ENCODE assay signal across 20 cellular contexts in the genomic region with DNA sequence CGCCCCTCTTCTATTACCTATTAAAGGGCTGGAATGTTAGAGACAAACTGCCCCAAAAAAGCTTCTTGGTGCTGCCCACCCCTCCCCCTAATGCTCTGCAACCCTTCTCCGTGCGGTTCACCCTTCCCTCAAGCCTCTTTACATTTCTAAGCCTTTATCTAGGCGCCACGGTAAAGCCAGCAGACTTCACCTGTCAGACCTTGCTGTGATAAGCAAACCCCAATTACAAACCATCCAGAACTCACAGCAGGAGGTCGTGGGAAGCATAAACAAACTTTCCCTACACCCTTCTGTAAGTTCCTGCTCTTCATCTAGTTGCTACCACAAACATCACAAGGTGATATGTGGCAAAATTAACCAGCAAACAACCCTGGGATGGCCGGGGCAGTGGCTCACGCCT.
"Had no signal": no experiment of that assay in that cellular context is flagged by ENCODE, and none has a peak within 500 bp of the region (broad histone marks: within the 10 kb centered on the region; RNA-seq: fewer than 3 reads in every experiment).

No MANE protein-coding gene starts in this region.

- H3K9me3 ChIP-seq: right atrium auricular region, tibial artery had no signal

- H3K36me3 Mint-ChIP-seq: activated naive CD8-positive, alpha-beta T cell treated with anti-CD3 and anti-CD28 coated beads for 36 hours; natural killer cell treated with Interleukin-12 subunit alpha and Interleukin-12 subunit beta and Interleukin-15 and Interleukin-18, amount 100 ng/mL, for 72 hours; stimulated activated naive B cell treated with anti-CD40 and anti-IgM and Interleukin-4, amounts not matched to agents 10 μg/mL and 1 μg/mL and 100 μg/mL, for 72 hours had no signal

- H3K4me3 ChIP-seq: right atrium auricular region, skin epidermis, tibial artery had no signal

- H3K4me3 Mint-ChIP-seq: activated B cell treated with CpG ODN at 0.5 μM for 24 hours; activated CD4-positive, alpha-beta T cell treated with anti-CD3 and anti-CD28 coated beads, Interleukin-2, amount 10 ng/mL, durations not matched to agents 24 days and 14 days; activated naive CD8-positive, alpha-beta T cell treated with anti-CD3 and anti-CD28 coated beads for 36 hours; activated T-helper 1 cell treated with anti-CD3 and anti-CD28 coated beads, Interleukin-12 subunit alpha, Interleukin-12 subunit beta, Interleukin-2, Interleukin-4 antibody, amounts not matched to agents 30 ng/mL and 10 ng/mL and 1 ng/mL, durations not matched to agents 14 hours and 24 hours and 36 hours; brain; central memory CD8-positive, alpha-beta T cell; memory B cell; natural killer cell treated with Interleukin-12 subunit alpha and Interleukin-12 subunit beta and Interleukin-15 and Interleukin-18, amount 100 ng/mL, for 72 hours; stimulated activated naive B cell treated with anti-CD40 and anti-IgM and Interleukin-4, amounts not matched to agents 10 μg/mL and 1 μg/mL and 100 μg/mL, for 72 hours had no signal

- ATAC-seq: left ventricle myocardium superior; natural killer cell treated with Interleukin-12 subunit alpha and Interleukin-12 subunit beta and Interleukin-15 and Interleukin-18, amount 100 ng/mL, for 72 hours; stimulated activated naive B cell treated with anti-CD40 and anti-IgM and Interleukin-4, amounts not matched to agents 10 μg/mL and 1 μg/mL and 100 μg/mL, for 72 hours had no signal

- H3K27me3 ChIP-seq: right atrium auricular region, tibial artery had no signal

- H3K4me1 Mint-ChIP-seq: activated B cell treated with CpG ODN at 0.5 μM for 24 hours; activated CD4-positive, alpha-beta T cell treated with anti-CD3 and anti-CD28 coated beads, Interleukin-2, amount 10 ng/mL, durations not matched to agents 24 days and 14 days; activated naive CD8-positive, alpha-beta T cell treated with anti-CD3 and anti-CD28 coated beads for 36 hours; brain; central memory CD8-positive, alpha-beta T cell; memory B cell; stimulated activated naive B cell treated with anti-CD40 and anti-IgM and Interleukin-4, amounts not matched to agents 10 μg/mL and 1 μg/mL and 100 μg/mL, for 72 hours had no signal

- H3K9me3 Mint-ChIP-seq: activated B cell treated with CpG ODN at 0.5 μM for 24 hours; activated CD4-positive, alpha-beta T cell treated with anti-CD3 and anti-CD28 coated beads, Interleukin-2, amount 10 ng/mL, durations not matched to agents 24 days and 14 days; activated naive CD8-positive, alpha-beta T cell treated with anti-CD3 and anti-CD28 coated beads for 36 hours; activated T-helper 1 cell treated with anti-CD3 and anti-CD28 coated beads, Interleukin-12 subunit alpha, Interleukin-12 subunit beta, Interleukin-2, Interleukin-4 antibody, amounts not matched to agents 30 ng/mL and 10 ng/mL and 1 ng/mL, durations not matched to agents 14 hours and 24 hours and 36 hours; brain; central memory CD8-positive, alpha-beta T cell; memory B cell; natural killer cell treated with Interleukin-12 subunit alpha and Interleukin-12 subunit beta and Interleukin-15 and Interleukin-18, amount 100 ng/mL, for 72 hours; stimulated activated naive B cell treated with anti-CD40 and anti-IgM and Interleukin-4, amounts not matched to agents 10 μg/mL and 1 μg/mL and 100 μg/mL, for 72 hours had no signal

- H3K4me1 ChIP-seq: right atrium auricular region, tibial artery had no signal

- H3K27ac Mint-ChIP-seq: activated B cell treated with CpG ODN at 0.5 μM for 24 hours; activated CD4-positive, alpha-beta T cell treated with anti-CD3 and anti-CD28 coated beads, Interleukin-2, amount 10 ng/mL, durations not matched to agents 24 days and 14 days; activated naive CD8-positive, alpha-beta T cell treated with anti-CD3 and anti-CD28 coated beads for 36 hours; activated T-helper 1 cell treated with anti-CD3 and anti-CD28 coated beads, Interleukin-12 subunit alpha, Interleukin-12 subunit beta, Interleukin-2, Interleukin-4 antibody, amounts not matched to agents 30 ng/mL and 10 ng/mL and 1 ng/mL, durations not matched to agents 14 hours and 24 hours and 36 hours; brain; memory B cell; natural killer cell treated with Interleukin-12 subunit alpha and Interleukin-12 subunit beta and Interleukin-15 and Interleukin-18, amount 100 ng/mL, for 72 hours had no signal

- DNase-seq: activated B cell treated with CpG ODN at 0.5 μM for 24 hours; activated CD4-positive, alpha-beta T cell treated with anti-CD3 and anti-CD28 coated beads, Interleukin-2, amount 10 ng/mL, durations not matched to agents 24 days and 14 days; activated naive CD8-positive, alpha-beta T cell treated with anti-CD3 and anti-CD28 coated beads for 36 hours; effector memory CD4-positive, alpha-beta T cell; head of caudate nucleus; kidney; left ventricle myocardium superior; nucleus accumbens; stimulated activated CD4-positive, alpha-beta T cell treated with anti-CD3 and anti-CD28 coated beads, Interleukin-15, amount 100 ng/mL, for 24 hours; stimulated activated CD4-positive, alpha-beta T cell treated with anti-CD3 and anti-CD28 coated beads, Interleukin-4, amount 100 ng/mL, for 1 hour; stimulated activated naive B cell treated with anti-CD40 and anti-IgM and Interleukin-4, amounts not matched to agents 10 μg/mL and 1 μg/mL and 100 μg/mL, for 72 hours; T-helper 2 cell; tibial artery had no signal

- H3K27ac ChIP-seq: right atrium auricular region, skin epidermis, tibial artery had no signal

- H3K36me3 ChIP-seq: right atrium auricular region had no signal

- H3K27me3 Mint-ChIP-seq: activated B cell treated with CpG ODN at 0.5 μM for 24 hours; activated CD4-positive, alpha-beta T cell treated with anti-CD3 and anti-CD28 coated beads, Interleukin-2, amount 10 ng/mL, durations not matched to agents 24 days and 14 days; activated naive CD8-positive, alpha-beta T cell treated with anti-CD3 and anti-CD28 coated beads for 36 hours; brain; central memory CD8-positive, alpha-beta T cell; stimulated activated naive B cell treated with anti-CD40 and anti-IgM and Interleukin-4, amounts not matched to agents 10 μg/mL and 1 μg/mL and 100 μg/mL, for 72 hours had no signal
